In the genomic region with DNA sequence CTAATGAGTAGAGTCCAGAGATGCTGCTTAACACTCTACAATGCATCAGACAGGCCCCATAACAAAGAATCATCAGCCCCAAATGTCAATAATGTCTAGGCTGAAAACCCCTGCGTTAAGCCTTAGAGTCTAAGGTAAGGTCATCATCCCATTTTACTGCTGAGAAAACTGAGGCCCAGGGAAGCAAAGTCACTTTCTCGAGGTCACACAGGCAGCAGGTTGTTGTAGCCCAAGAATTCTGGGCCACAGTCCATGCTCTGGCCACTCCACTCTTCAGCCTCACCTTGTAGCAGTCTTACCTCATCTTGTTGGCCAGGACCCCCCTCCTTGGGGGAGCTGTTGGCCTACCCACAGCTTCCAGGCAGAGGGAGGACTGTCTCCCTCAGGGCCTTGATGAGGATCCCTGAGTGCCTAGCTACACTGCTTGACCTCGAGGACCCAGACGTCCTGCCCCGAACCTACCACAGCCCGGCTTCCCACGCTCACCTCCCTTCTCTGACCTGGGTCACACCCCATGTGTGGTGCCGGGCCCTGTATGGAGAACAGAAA, we compare ENCODE assay signal across 17 cellular contexts. TPM values are rescaled to one million over a fixed set of nuclear protein-coding genes. Genes with fewer than 3 reads are reported as not detected.
A peak's percentile ranks its signal among the peaks of the same experiment; 100 is the strongest.
DNase-seq lines count a peak whose midpoint lies in the region; ATAC-seq, FAIRE-seq and TF ChIP-seq lines count a peak whose summit lies in the region.
"Had no signal": no experiment of that assay in that cellular context is flagged by ENCODE, and none has a peak within 500 bp of the region (broad histone marks: within the 10 kb centered on the region; RNA-seq: fewer than 3 reads in every experiment).

No MANE protein-coding gene starts in this region.

- TF ChIP-seq EP300 in K562 (IDR thresholded peaks at IDR 0.05; ENCODE audit: low read length): no peak

- H3K9me3 Mint-ChIP-seq in stimulated activated naive CD8-positive, alpha-beta T cell treated with anti-CD3 and anti-CD28 coated beads, Interleukin-15, Interleukin-2, amounts not matched to agents 100 ng/mL and 50 ng/mL, for 24 hours: peaks cover 7% of the 10 kb centered on the region
- H3K9me3 Mint-ChIP-seq in stimulated activated naive CD8-positive, alpha-beta T cell treated with anti-CD3 and anti-CD28 coated beads, Interleukin-15, amount 100 ng/mL, for 72 hours: peaks cover 0 to 5% of the 10 kb centered on the region in 2 donors
- peaks cover 0 to 4% (median 0%) of the 10 kb centered on the region in 7 donors for H3K9me3 Mint-ChIP-seq in naive B cell
- H3K9me3 Mint-ChIP-seq in CD4-positive, alpha-beta T cell: peaks cover 2% of the 10 kb centered on the region

- WGBS in K562 (ENCODE audit: insufficient coverage, low coverage, missing lambda C conversion rate): 18% methylated on average over 6 of the region's 8 CpGs

- H3K79me2 ChIP-seq in K562 (ENCODE audit: control insufficient read depth, insufficient read depth, low read length): no peaks in the 10 kb centered on the region

- H3K4me2 ChIP-seq in K562 (ENCODE audit: insufficient read depth, low read length): peak overlapping the region; percentile 62; the same call in 1 of the 2 replicates

- H2AFZ ChIP-seq in K562 (ENCODE audit: low read depth, low read length): peak overlapping the region; percentile 92

- POLR2A ChIA-PET in K562 (lab: Yijun Ruan, JAX): interaction anchor here (0.7 kb wide), 1 partner anchor 15 kb away, joined by 3 read pairs; no protein-coding TSS in a partner anchor
- POLR2A ChIA-PET in CD4-positive, alpha-beta T cell (lab: Charles Lee): no interaction called here

- H3K9me3 ChIP-seq in K562 (replicated peaks; ENCODE audit: control insufficient read depth, insufficient read depth, low read depth, low read length): no peaks in the 10 kb centered on the region
- H3K9me3 ChIP-seq in CD4-positive, alpha-beta T cell (ENCODE audit: control insufficient read depth, low read length): no peaks in the 10 kb centered on the region
- H3K9me3 ChIP-seq: esophagus squamous epithelium, sigmoid colon had no signal

- no peak for DNase-seq in stimulated activated naive CD8-positive, alpha-beta T cell treated with anti-CD3 and anti-CD28 coated beads, Interleukin-15, amount 100 ng/mL, for 72 hours
- no peak for DNase-seq in K562 (ENCODE audit: extremely low read depth in 1 of 4, low spot score in 3 of 4)
- no peak for DNase-seq in naive B cell
- no peak for DNase-seq in COLO668 (lab: John Stamatoyannopoulos, UW; ENCODE audit: unreplicated experiment)
- no peak for DNase-seq in CD4-positive, alpha-beta T cell
- no peak for DNase-seq in MV-4-11 (lab: John Stamatoyannopoulos, UW)
- no peak for DNase-seq in anterior cingulate cortex (lab: John Stamatoyannopoulos, UW)
- DNase-seq: activated T-cell treated with anti-CD3 and anti-CD28 coated beads, Interleukin-2, amount 50 U/mL, for 1 hour; DMS53; esophagus squamous epithelium; NCI-H187; NCI-H526; stimulated activated naive CD4-positive, alpha-beta T cell had no signal

- H3K36me3 Mint-ChIP-seq in stimulated activated naive CD8-positive, alpha-beta T cell treated with anti-CD3 and anti-CD28 coated beads, Interleukin-15, Interleukin-2, amounts not matched to agents 100 ng/mL and 50 ng/mL, for 24 hours (ENCODE audit: low read depth): peaks cover 4% of the 10 kb centered on the region
- H3K36me3 Mint-ChIP-seq in naive B cell: peaks cover 0 to 7% of the 10 kb centered on the region in 2 donors
- H3K36me3 Mint-ChIP-seq in CD4-positive, alpha-beta T cell (ENCODE audit: low read depth): no peaks in the 10 kb centered on the region

- intact Hi-C loops in K562 (cut with micrococcal nuclease): loop anchor here (2.0 to 10.0 kb wide), 2 partner anchors 36 to 112 kb away; no protein-coding TSS in a partner anchor
- intact Hi-C loops in CD4-positive, alpha-beta T cell (cut with DNase I, micrococcal nuclease): loop anchor here in 1 of 2 experiments (5.0 kb wide), 1 partner anchor 39 kb away; no protein-coding TSS in a partner anchor

- in situ Hi-C loops in K562 (cut with MboI): no loop called here

- 0 out of 2 replicates have a peak, but pooled peaks cover 3% of the 10 kb centered on the region for H4K20me1 ChIP-seq in K562 (replicated peaks; ENCODE audit: control insufficient read depth, insufficient read depth, low read length)

- peak overlapping the region in 1 of 2 experiments; percentile 81; a peak in 3 of 4 replicates for H3K9ac ChIP-seq in K562 (ENCODE audit: insufficient read depth in 1 of 2, low read depth in 2 of 2, low read length in 2 of 2)

- FAIRE-seq in K562 (lab: Jason Lieb, UNC): no peak
- FAIRE-seq: colon had no signal

- no peaks in the 10 kb centered on the region for H3K36me3 ChIP-seq in K562 (ENCODE audit: control insufficient read depth, insufficient read depth, low read length)
- H3K36me3 ChIP-seq: esophagus squamous epithelium, heart right ventricle, sigmoid colon had no signal

- TF ChIP-seq CTCF in K562 (IDR thresholded peaks at IDR 0.05 in 2 of 3, conservative IDR thresholded peaks at IDR 0.05 in 1 of 3; ENCODE audit: insufficient read depth in 2 of 3, low read depth in 1 of 3, low read length in 3 of 3): no peak
- TF ChIP-seq CTCF in CD4-positive, alpha-beta T cell (IDR thresholded peaks at IDR 0.05): no peak

- BruUV-seq in K562 (replicated peaks; lab: Mats Ljungman, UMichigan): no TSS peak

- no peak overlapping the region for H3K4me3 Mint-ChIP-seq in stimulated activated naive CD8-positive, alpha-beta T cell treated with anti-CD3 and anti-CD28 coated beads, Interleukin-15, Interleukin-2, amounts not matched to agents 100 ng/mL and 50 ng/mL, for 24 hours
- no peak overlapping the region for H3K4me3 Mint-ChIP-seq in stimulated activated naive CD8-positive, alpha-beta T cell treated with anti-CD3 and anti-CD28 coated beads, Interleukin-15, amount 100 ng/mL, for 72 hours
- H3K4me3 Mint-ChIP-seq in naive B cell: peak overlapping the region in 1 of 8 donors; percentile 5
- H3K4me3 Mint-ChIP-seq in CD4-positive, alpha-beta T cell: no peak overlapping the region

- peaks cover 12 to 30% of the 10 kb centered on the region in 2 experiments for H3K4me1 ChIP-seq in K562 (replicated peaks in 1 of 2; ENCODE audit: control insufficient read depth in 2 of 2, insufficient read depth in 2 of 2, low read length in 2 of 2)

- H3K4me3 ChIP-seq in K562: no peak overlapping the region
- H3K4me3 ChIP-seq: esophagus squamous epithelium, heart right ventricle, sigmoid colon had no signal

- TF ChIP-seq RAD21 in K562 (CRISPR knock-in tag; conservative IDR thresholded peaks at IDR 0.05 in 1 of 2, IDR thresholded peaks at IDR 0.05 in 1 of 2): no peak

- no peaks in the 10 kb centered on the region for H3K27me3 Mint-ChIP-seq in stimulated activated naive CD8-positive, alpha-beta T cell treated with anti-CD3 and anti-CD28 coated beads, Interleukin-15, Interleukin-2, amounts not matched to agents 100 ng/mL and 50 ng/mL, for 24 hours
- no peaks in the 10 kb centered on the region for H3K27me3 Mint-ChIP-seq in stimulated activated naive CD8-positive, alpha-beta T cell treated with anti-CD3 and anti-CD28 coated beads, Interleukin-15, amount 100 ng/mL, for 72 hours
- peaks cover 0 to 10% (median 8%) of the 10 kb centered on the region in 3 donors for H3K27me3 Mint-ChIP-seq in naive B cell
- H3K27me3 Mint-ChIP-seq in CD4-positive, alpha-beta T cell: no peaks in the 10 kb centered on the region

- peak overlapping the region; percentile 43 for H3K27ac Mint-ChIP-seq in stimulated activated naive CD8-positive, alpha-beta T cell treated with anti-CD3 and anti-CD28 coated beads, Interleukin-15, Interleukin-2, amounts not matched to agents 100 ng/mL and 50 ng/mL, for 24 hours
- no peak overlapping the region for H3K27ac Mint-ChIP-seq in stimulated activated naive CD8-positive, alpha-beta T cell treated with anti-CD3 and anti-CD28 coated beads, Interleukin-15, amount 100 ng/mL, for 72 hours
- H3K27ac Mint-ChIP-seq in naive B cell: peak overlapping the region in 5 of 6 donors; percentile 20 to 95 (median 82)
- H3K27ac Mint-ChIP-seq in CD4-positive, alpha-beta T cell: no peak overlapping the region

- no peak for ATAC-seq in stimulated activated naive CD8-positive, alpha-beta T cell treated with anti-CD3 and anti-CD28 coated beads, Interleukin-15, amount 100 ng/mL, for 72 hours
- no peak for ATAC-seq in K562
- no peak for ATAC-seq in naive B cell (ENCODE audit: low read depth in 2 of 2)
- ATAC-seq in CD4-positive, alpha-beta T cell (ENCODE audit: poor library complexity): no peak

- no peaks in the 10 kb centered on the region for H3K9me1 ChIP-seq in K562 (ENCODE audit: control insufficient read depth, insufficient read depth, low read length)

- no peaks in the 10 kb centered on the region for H3K27me3 ChIP-seq in K562 (ENCODE audit: control insufficient read depth in 2 of 2, insufficient read depth in 2 of 2, low read length in 2 of 2)
- H3K27me3 ChIP-seq in CD4-positive, alpha-beta T cell (ENCODE audit: control insufficient read depth, insufficient read depth, low read length): no peaks in the 10 kb centered on the region
- H3K27me3 ChIP-seq: esophagus squamous epithelium, heart right ventricle, sigmoid colon had no signal

- no peak for TF ChIP-seq POLR2A in K562 (conservative IDR thresholded peaks at IDR 0.05)

- CTCF ChIA-PET in K562 (lab: Yijun Ruan, JAX; ENCODE audit: low intra/inter-chr PET ratio): no interaction called here
- CTCF ChIA-PET in CD4-positive, alpha-beta T cell (lab: Charles Lee): no interaction called here

- H3K4me1 Mint-ChIP-seq in stimulated activated naive CD8-positive, alpha-beta T cell treated with anti-CD3 and anti-CD28 coated beads, Interleukin-15, Interleukin-2, amounts not matched to agents 100 ng/mL and 50 ng/mL, for 24 hours (ENCODE audit: low read depth): peaks cover 28% of the 10 kb centered on the region
- peaks cover 22% of the 10 kb centered on the region for H3K4me1 Mint-ChIP-seq in stimulated activated naive CD8-positive, alpha-beta T cell treated with anti-CD3 and anti-CD28 coated beads, Interleukin-15, amount 100 ng/mL, for 72 hours
- H3K4me1 Mint-ChIP-seq in naive B cell: peaks cover 15 to 26% (median 16%) of the 10 kb centered on the region in 3 donors
- peaks cover 13% of the 10 kb centered on the region for H3K4me1 Mint-ChIP-seq in CD4-positive, alpha-beta T cell (ENCODE audit: low read depth)

- peak overlapping the region; percentile 54; the same call in 1 of the 3 replicates for H3K27ac ChIP-seq in K562 (ENCODE audit: extremely low read depth, low read depth, low read length)
- no peak overlapping the region for H3K27ac ChIP-seq in CD4-positive, alpha-beta T cell (ENCODE audit: low read depth, low read length)

RNA-seq across cellular contexts. Expression of a gene that starts 54.4 kb away (rescaled TPM):
- total RNA-seq in K562 (2011; cell fraction: chromatin; rRNA removed; ENCODE audit: low replicate concordance): 2.6 and 6.2 TPM in 2 replicates
- total RNA-seq in K562 (2011; cell fraction: nucleolus; rRNA removed): 3.9 and 7.0 TPM in 2 replicates
- 3.3 and 4.1 TPM in 2 replicates for total RNA-seq in K562 (2011; cell fraction: nucleoplasm; rRNA removed)
- 2.9 and 3.0 TPM in 2 replicates for total RNA-seq in K562 (2014; rRNA removed)
- 1.1 and 1.3 TPM in 2 replicates for total RNA-seq in K562 (2014; rRNA removed; fragmentation: Illumina TruSeq; extraction: Trizol)
- total RNA-seq in K562 (2015; rRNA removed; fragmentation: Illumina TruSeq; extraction: Trizol): 0.90 and 0.94 TPM in 2 replicates
- 2.1 and 2.5 TPM in 2 replicates for total RNA-seq in K562 (2021)
- 1.8 TPM in 2 replicates for polyA plus RNA-seq in K562 (2011; rRNA removed)
- polyA plus RNA-seq in K562 (2011; cell fraction: cytosol; rRNA removed): 3.3 and 3.7 TPM in 2 replicates
- polyA plus RNA-seq in K562 (2011; cell fraction: nucleus; rRNA removed): 4.6 and 5.7 TPM in 2 replicates
- 1.7 and 4.1 TPM in 2 replicates for polyA plus RNA-seq in K562 (2012)
- 1.4 and 1.6 TPM in 2 replicates for polyA plus RNA-seq in K562 (2014; fragmentation: Illumina TruSeq; extraction: Trizol)
- polyA plus RNA-seq in K562 (2014; fragmentation: Nextera tagmentation; extraction: Ambion mirVana): under 1 TPM; 0.13 to 0.23 TPM
- 1.8 and 2.9 TPM in 2 replicates for polyA plus RNA-seq in K562 (2014; rRNA removed)
- 3.4 and 3.7 TPM in 2 replicates for polyA minus RNA-seq in K562 (2011; rRNA and poly(A)+ RNA removed)
- polyA minus RNA-seq in K562 (2011; cell fraction: cytosol; rRNA and poly(A)+ RNA removed): 2.0 and 4.6 TPM in 2 replicates
- 3.8 and 4.7 TPM in 2 replicates for polyA minus RNA-seq in K562 (2011; cell fraction: nucleus; rRNA and poly(A)+ RNA removed)
- polyA plus RNA-seq in naive B cell (ENCODE audit: low read depth in 6 of 6): 1 to 10 TPM in 5 of 6 donors, under 1 TPM in 1; 0.47 to 3.7 (median 1.6) TPM
- total RNA-seq in CD4-positive, alpha-beta T cell: 100 to 1,000 TPM; 244 to 254 TPM

Comparison
In these comparisons a context has a peak if more than half of its experiments do, and no peak if none do; other contexts are left out.
1. H3K27ac Mint-ChIP-seq: peak in stimulated activated naive CD8-positive, alpha-beta T cell treated with anti-CD3 and anti-CD28 coated beads, Interleukin-15, Interleukin-2, amounts not matched to agents 100 ng/mL and 50 ng/mL, for 24 hours (single experiment) and naive B cell (5 of 6); none in stimulated activated naive CD8-positive, alpha-beta T cell treated with anti-CD3 and anti-CD28 coated beads, Interleukin-15, amount 100 ng/mL, for 72 hours (0 of 2) and CD4-positive, alpha-beta T cell (single experiment).
2. RNA of a gene that starts 54.4 kb away (total RNA-seq): 244 to 254 TPM in CD4-positive, alpha-beta T cell; 0.90 to 7.0 TPM in K562; every median in the first group is over 10 times any median in the second.